7 cellular contexts compared by ENCODE assay signal in the genomic region with DNA sequence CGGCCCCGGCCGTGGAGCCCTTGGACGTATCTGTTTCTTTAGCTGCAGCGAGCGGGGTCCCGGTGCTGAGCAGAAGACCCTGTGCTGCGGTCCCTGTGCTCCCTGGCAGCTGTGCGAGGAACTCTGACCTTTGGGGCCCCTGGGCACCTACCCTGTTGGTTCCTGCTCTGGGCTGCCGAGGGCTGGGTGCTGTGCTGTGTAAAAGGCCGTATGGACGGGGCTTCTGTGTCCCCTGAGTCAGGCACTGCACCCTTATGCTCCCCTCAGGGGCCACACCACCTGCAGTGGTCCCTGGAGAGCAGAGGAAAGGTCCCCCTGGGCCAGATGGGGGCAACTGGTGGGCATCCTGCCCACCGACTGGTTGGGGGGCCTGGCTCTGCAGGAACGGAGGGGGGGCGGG.
DNase-seq lines count a peak whose midpoint lies in the region; ATAC-seq and TF ChIP-seq lines count a peak whose summit lies in the region.
"Not testable (repeated sequence)": the region's sequence is repeated elsewhere in the genome, so short reads cannot be mapped to it uniquely, and the experiment has no call there.

No MANE protein-coding gene starts in this region.

- peaks cover 11% of the 10 kb centered on the region for H3K4me1 Mint-ChIP-seq in activated CD8-positive, alpha-beta T cell treated with anti-CD3 and anti-CD28 coated beads, Interleukin-2, amount 10 ng/mL, durations not matched to agents 7 days and 5 days (ENCODE audit: low read depth)

- intact Hi-C loops in left ventricle myocardium superior (cut with micrococcal nuclease); psoas muscle (cut with DNase I): not testable (repeated sequence)

- WGBS in psoas muscle, 3 donors = no CpG with 5 or more reads among the region's 15 CpGs

- H3K27ac Mint-ChIP-seq in activated CD8-positive, alpha-beta T cell treated with anti-CD3 and anti-CD28 coated beads, Interleukin-2, amount 10 ng/mL, durations not matched to agents 7 days and 5 days = not testable (repeated sequence)

- CTCF ChIA-PET in activated CD8-positive, alpha-beta T cell treated with anti-CD3 and anti-CD28 coated beads, Interleukin-2, amount 10 ng/mL, durations not matched to agents 7 days and 5 days (lab: Charles Lee) = not testable (repeated sequence)

- H3K27me3 ChIP-seq in psoas muscle (ENCODE audit: insufficient read depth in 3 of 3, low read length in 2 of 3) = not testable (repeated sequence)

- not testable (repeated sequence) for H3K27me3 Mint-ChIP-seq in activated CD8-positive, alpha-beta T cell treated with anti-CD3 and anti-CD28 coated beads, Interleukin-2, amount 10 ng/mL, durations not matched to agents 7 days and 5 days (ENCODE audit: low read depth)

- peak; percentile 7 for ATAC-seq in GM19023 (IDR thresholded peaks at IDR 0.05; ENCODE audit: unreplicated experiment)
- ATAC-seq in GM21528 (IDR thresholded peaks at IDR 0.05; ENCODE audit: low FRiP score, unreplicated experiment) = peak; percentile 11
- ATAC-seq in HG02884 (IDR thresholded peaks at IDR 0.05; ENCODE audit: unreplicated experiment) = peak; percentile 8
- peak; percentile 11 for ATAC-seq in HG03432 (IDR thresholded peaks at IDR 0.05; ENCODE audit: unreplicated experiment)
- peak; percentile 2 for ATAC-seq in activated CD8-positive, alpha-beta T cell treated with anti-CD3 and anti-CD28 coated beads, Interleukin-2, amount 10 ng/mL, durations not matched to agents 7 days and 5 days
- ATAC-seq in left ventricle myocardium superior = peak; percentile 3
- peak in 3 of 4 donors; percentile 2 to 14 (median 7) for ATAC-seq in psoas muscle

- not testable (repeated sequence) for H3K4me1 ChIP-seq in psoas muscle

- not testable (repeated sequence) for DNase-seq in activated CD8-positive, alpha-beta T cell treated with anti-CD3 and anti-CD28 coated beads, Interleukin-2, amount 10 ng/mL, durations not matched to agents 7 days and 5 days; left ventricle myocardium superior; psoas muscle

- H3K4me3 ChIP-seq in psoas muscle = not testable (repeated sequence)

- H3K36me3 Mint-ChIP-seq in activated CD8-positive, alpha-beta T cell treated with anti-CD3 and anti-CD28 coated beads, Interleukin-2, amount 10 ng/mL, durations not matched to agents 7 days and 5 days (ENCODE audit: low read depth) = not testable (repeated sequence)

- TF ChIP-seq CTCF in psoas muscle (IDR thresholded peaks at IDR 0.05) = not testable (repeated sequence)

- not testable (repeated sequence) for H3K9me3 Mint-ChIP-seq in activated CD8-positive, alpha-beta T cell treated with anti-CD3 and anti-CD28 coated beads, Interleukin-2, amount 10 ng/mL, durations not matched to agents 7 days and 5 days (ENCODE audit: insufficient read depth)

- H3K9me3 ChIP-seq in psoas muscle = not testable (repeated sequence)

- not testable (repeated sequence) for H3K36me3 ChIP-seq in psoas muscle (ENCODE audit: insufficient read depth in 1 of 2, low read depth in 1 of 2)

- not testable (repeated sequence) for H3K27ac ChIP-seq in psoas muscle

- H3K4me3 Mint-ChIP-seq in activated CD8-positive, alpha-beta T cell treated with anti-CD3 and anti-CD28 coated beads, Interleukin-2, amount 10 ng/mL, durations not matched to agents 7 days and 5 days = not testable (repeated sequence)

- POLR2A ChIA-PET in activated CD8-positive, alpha-beta T cell treated with anti-CD3 and anti-CD28 coated beads, Interleukin-2, amount 10 ng/mL, durations not matched to agents 7 days and 5 days (lab: Charles Lee) = not testable (repeated sequence)
